19 cellular contexts compared by ENCODE assay signal in genomic region chr2:106117347-106117746, GRCh38.
"Had no signal": no experiment of that assay in that cellular context is flagged by ENCODE, and none has a peak within 500 bp of the region (broad histone marks: within the 10 kb centered on the region; RNA-seq: fewer than 3 reads in every experiment).

No MANE protein-coding gene starts in this region.

- H3K27ac ChIP-seq: coronary artery, lower lobe of right lung, SK-N-MC, thoracic aorta, upper lobe of left lung had no signal

- H3K9me3 ChIP-seq: lower lobe of right lung, stomach, thoracic aorta, upper lobe of left lung had no signal

- H3K27me3 Mint-ChIP-seq: activated naive CD8-positive, alpha-beta T cell treated with anti-CD3 and anti-CD28 coated beads, Interleukin-2, amount 10 ng/mL, durations not matched to agents 7 days and 5 days had no signal

- ATAC-seq: lower lobe of right lung had no signal

- DNase-seq: activated CD4-positive, alpha-beta T cell treated with anti-CD3 and anti-CD28 coated beads, Interleukin-2, amount 50 U/mL, for 48 hours; activated naive CD4-positive, alpha-beta T cell treated with Interleukin-2 at 50 U/mL for 16 hours; activated naive CD8-positive, alpha-beta T cell treated with anti-CD3 and anti-CD28 coated beads, Interleukin-2, amount 10 ng/mL, durations not matched to agents 7 days and 5 days; amygdala; caudate nucleus; erythroblast; head of caudate nucleus; lower lobe of right lung; stimulated activated CD4-positive, alpha-beta T cell treated with anti-CD3 and anti-CD28 coated beads, Interleukin-4, amount 100 ng/mL, for 1 hour; upper lobe of left lung had no signal

- H3K9me3 Mint-ChIP-seq: activated naive CD8-positive, alpha-beta T cell treated with anti-CD3 and anti-CD28 coated beads, Interleukin-2, amount 10 ng/mL, durations not matched to agents 7 days and 5 days; mesothelial cell of epicardium had no signal

- H3K27ac Mint-ChIP-seq: activated naive CD8-positive, alpha-beta T cell treated with anti-CD3 and anti-CD28 coated beads, Interleukin-2, amount 10 ng/mL, durations not matched to agents 7 days and 5 days; mesothelial cell of epicardium had no signal

- H3K4me3 Mint-ChIP-seq: activated naive CD8-positive, alpha-beta T cell treated with anti-CD3 and anti-CD28 coated beads, Interleukin-2, amount 10 ng/mL, durations not matched to agents 7 days and 5 days; mesothelial cell of epicardium had no signal

- H3K4me1 Mint-ChIP-seq: mesothelial cell of epicardium had no signal

- FAIRE-seq: endometrium, frontal cortex, TTC549 had no signal

- H3K27me3 ChIP-seq: stomach, upper lobe of left lung had no signal

- H3K4me3 ChIP-seq: coronary artery, lower lobe of right lung, SK-N-MC, smooth muscle cell, stomach, thoracic aorta, upper lobe of left lung had no signal
